In genomic region chr2:168752361-168752760, GRCh38 we compare ENCODE assay signal across 20 cellular contexts. TPM values are rescaled to one million over a fixed set of nuclear protein-coding genes. Genes with fewer than 3 reads are reported as not detected.
A peak's percentile ranks its signal among the peaks of the same experiment; 100 is the strongest.
DNase-seq lines count a peak whose midpoint lies in the region; ATAC-seq and TF ChIP-seq lines count a peak whose summit lies in the region.
"Had no signal": no experiment of that assay in that cellular context is flagged by ENCODE, and none has a peak within 500 bp of the region (broad histone marks: within the 10 kb centered on the region; RNA-seq: fewer than 3 reads in every experiment).

No MANE protein-coding gene starts in this region.

- intact Hi-C loops in CD4-positive, alpha-beta T cell (cut with DNase I, micrococcal nuclease), result loop anchor here (10.0 kb wide), 1 partner anchor 298 kb away; the partner anchor contains the start of gene CERS6 (in 2 of the 2)
- intact Hi-C loops in left ventricle myocardium superior (cut with micrococcal nuclease) (no loop called here), right lobe of liver (cut with DNase I) (loop anchor here in 1 of 2 donors (10.0 kb wide), 1 partner anchor 408 kb away; no protein-coding TSS in a partner anchor)
- intact Hi-C loops in activated T-helper 2 cell treated with anti-CD3 and anti-CD28 coated beads, Interferon-gamma antibody, Interleukin-2, Interleukin-4, amounts not matched to agents 10 μg/mL and 5 μg/mL and 100 μg/mL, durations not matched to agents 14 hours and 24 hours and 36 hours (cut with micrococcal nuclease), result no loop called here

- no peak overlapping the region for H3K4me3 Mint-ChIP-seq in CD4-positive, alpha-beta T cell
- peak overlapping the region in 1 of 3 donors; percentile 65 for H3K4me3 Mint-ChIP-seq in T-cell
- H3K4me3 Mint-ChIP-seq in nephron progenitor cell, result no peak overlapping the region
- H3K4me3 Mint-ChIP-seq in activated T-helper 2 cell treated with anti-CD3 and anti-CD28 coated beads, Interferon-gamma antibody, Interleukin-2, Interleukin-4, amounts not matched to agents 10 μg/mL and 5 μg/mL and 100 μg/mL, durations not matched to agents 14 hours and 24 hours and 36 hours (ENCODE audit: low read depth), result no peak overlapping the region
- H3K4me3 Mint-ChIP-seq: IgD-negative memory B cell had no signal

- no peaks in the 10 kb centered on the region for H3K36me3 ChIP-seq in right lobe of liver

- no peaks in the 10 kb centered on the region for H3K9me3 Mint-ChIP-seq in CD4-positive, alpha-beta T cell
- H3K9me3 Mint-ChIP-seq in T-cell, result no peaks in the 10 kb centered on the region
- no peaks in the 10 kb centered on the region for H3K9me3 Mint-ChIP-seq in nephron progenitor cell
- H3K9me3 Mint-ChIP-seq in activated T-helper 2 cell treated with anti-CD3 and anti-CD28 coated beads, Interferon-gamma antibody, Interleukin-2, Interleukin-4, amounts not matched to agents 10 μg/mL and 5 μg/mL and 100 μg/mL, durations not matched to agents 14 hours and 24 hours and 36 hours, result no peaks in the 10 kb centered on the region
- H3K9me3 Mint-ChIP-seq: CD8-positive, alpha-beta T cell; IgD-negative memory B cell had no signal

- CTCF ChIA-PET in CD4-positive, alpha-beta T cell (lab: Charles Lee), result interaction anchor here (1.1 kb wide), 1 partner anchor 406 kb away, joined by 3 read pairs; no protein-coding TSS in a partner anchor
- CTCF ChIA-PET in T-cell (lab: Charles Lee), result no interaction called here

- no peaks in the 10 kb centered on the region for H3K4me1 ChIP-seq in right lobe of liver
- H3K4me1 ChIP-seq: A549 had no signal

- H3K36me3 Mint-ChIP-seq in CD4-positive, alpha-beta T cell (ENCODE audit: low read depth), result peaks cover 7% of the 10 kb centered on the region
- H3K36me3 Mint-ChIP-seq in T-cell, result peaks cover 9% of the 10 kb centered on the region
- H3K36me3 Mint-ChIP-seq in nephron progenitor cell (ENCODE audit: low read depth), result peaks cover 23% of the 10 kb centered on the region
- peaks cover 3% of the 10 kb centered on the region for H3K36me3 Mint-ChIP-seq in activated T-helper 2 cell treated with anti-CD3 and anti-CD28 coated beads, Interferon-gamma antibody, Interleukin-2, Interleukin-4, amounts not matched to agents 10 μg/mL and 5 μg/mL and 100 μg/mL, durations not matched to agents 14 hours and 24 hours and 36 hours (ENCODE audit: low read depth)

- no peaks in the 10 kb centered on the region for H3K27me3 ChIP-seq in CD4-positive, alpha-beta T cell (ENCODE audit: control insufficient read depth, insufficient read depth, low read length)
- no peaks in the 10 kb centered on the region for H3K27me3 ChIP-seq in right lobe of liver

- H3K4me1 Mint-ChIP-seq in CD4-positive, alpha-beta T cell (ENCODE audit: low read depth), result peaks cover 99% of the 10 kb centered on the region
- H3K4me1 Mint-ChIP-seq in T-cell (peaks cover 90 to 99% (median 93%) of the 10 kb centered on the region in 3 donors), nephron progenitor cell (peaks cover 38% of the 10 kb centered on the region)
- peaks cover 28% of the 10 kb centered on the region for H3K4me1 Mint-ChIP-seq in activated T-helper 2 cell treated with anti-CD3 and anti-CD28 coated beads, Interferon-gamma antibody, Interleukin-2, Interleukin-4, amounts not matched to agents 10 μg/mL and 5 μg/mL and 100 μg/mL, durations not matched to agents 14 hours and 24 hours and 36 hours (ENCODE audit: low read depth)

- H3K9me3 ChIP-seq in CD4-positive, alpha-beta T cell (ENCODE audit: control insufficient read depth, low read length), result no peaks in the 10 kb centered on the region
- no peaks in the 10 kb centered on the region for H3K9me3 ChIP-seq in right lobe of liver
- H3K9me3 ChIP-seq: A549 had no signal

- ATAC-seq in CD4-positive, alpha-beta T cell (ENCODE audit: poor library complexity), result no peak
- ATAC-seq in T-cell (replicated peaks in 1 of 4) (no peak), left ventricle myocardium superior (peak; percentile 82), right lobe of liver (no peak)
- ATAC-seq: A549; CD8-positive, alpha-beta T cell; SK-N-SH treated with all-trans-retinoic acid at 6 μM for 48 hours had no signal

- no peak overlapping the region for H3K27ac ChIP-seq in CD4-positive, alpha-beta T cell (ENCODE audit: low read depth, low read length)
- no peak overlapping the region for H3K27ac ChIP-seq in right lobe of liver
- H3K27ac ChIP-seq: A549, RWPE1 had no signal

- POLR2A ChIA-PET in CD4-positive, alpha-beta T cell (lab: Charles Lee), result no interaction called here
- POLR2A ChIA-PET in T-cell (lab: Charles Lee), result interaction anchor here (0.5 to 0.7 kb wide), 2 partner anchors 387 to 471 kb away, joined by 3 read pairs; no protein-coding TSS in a partner anchor

- H3K27ac Mint-ChIP-seq in CD4-positive, alpha-beta T cell, result peak overlapping the region; percentile 84
- H3K27ac Mint-ChIP-seq in T-cell, result peak overlapping the region; percentile 90 to 96
- peak overlapping the region; percentile 64 for H3K27ac Mint-ChIP-seq in nephron progenitor cell
- H3K27ac Mint-ChIP-seq in activated T-helper 2 cell treated with anti-CD3 and anti-CD28 coated beads, Interferon-gamma antibody, Interleukin-2, Interleukin-4, amounts not matched to agents 10 μg/mL and 5 μg/mL and 100 μg/mL, durations not matched to agents 14 hours and 24 hours and 36 hours, result no peak overlapping the region

- no peaks in the 10 kb centered on the region for H3K27me3 Mint-ChIP-seq in CD4-positive, alpha-beta T cell
- H3K27me3 Mint-ChIP-seq in T-cell (no peaks in the 10 kb centered on the region), nephron progenitor cell (ENCODE audit: low read depth, poor library complexity) (no peaks in the 10 kb centered on the region)
- H3K27me3 Mint-ChIP-seq in activated T-helper 2 cell treated with anti-CD3 and anti-CD28 coated beads, Interferon-gamma antibody, Interleukin-2, Interleukin-4, amounts not matched to agents 10 μg/mL and 5 μg/mL and 100 μg/mL, durations not matched to agents 14 hours and 24 hours and 36 hours (ENCODE audit: low read depth), result no peaks in the 10 kb centered on the region
- H3K27me3 Mint-ChIP-seq: IgD-negative memory B cell had no signal

- no peak for DNase-seq in CD4-positive, alpha-beta T cell
- DNase-seq in T-cell (no peak), left ventricle myocardium superior (peak; percentile 37), nephron progenitor cell (no peak), cerebellum (ENCODE audit: low spot score) (no peak), right lobe of liver (no peak)
- DNase-seq in activated T-helper 2 cell treated with anti-CD3 and anti-CD28 coated beads, Interferon-gamma antibody, Interleukin-2, Interleukin-4, amounts not matched to agents 10 μg/mL and 5 μg/mL and 100 μg/mL, durations not matched to agents 14 hours and 24 hours and 36 hours (ENCODE audit: low spot score), result no peak
- DNase-seq: Calu3; CD8-positive, alpha-beta T cell; NCI-H1105; NCI-H146; NCI-H2029; NCI-H226; NCI-H510A treated with DMSO at 0.1 percent for 48 hours; NCI-H748 treated with DMSO at 0.1 percent for 48 hours had no signal

- WGBS in right lobe of liver (ENCODE audit: insufficient coverage, low coverage, low lambda C conversion rate, missing lambda C conversion rate), result 100% methylated on average over 6 of the region's 8 CpGs

- TF ChIP-seq CTCF in CD4-positive, alpha-beta T cell (IDR thresholded peaks at IDR 0.05), result no peak
- TF ChIP-seq CTCF in nephron progenitor cell (IDR thresholded peaks at IDR 0.05) (no peak), right lobe of liver (IDR thresholded peaks at IDR 0.05) (no peak)

- no peak for TF ChIP-seq POLR2A in right lobe of liver (IDR thresholded peaks at IDR 0.05)

- H3K4me3 ChIP-seq in right lobe of liver, result no peak overlapping the region
- H3K4me3 ChIP-seq: A549 had no signal

RNA-seq across cellular contexts. Expression of gene NOSTRIN, which starts 50.1 kb away (rescaled TPM):
- 1 to 10 TPM in 1 of 2 experiments, under 1 TPM in 1; 0.92 to 1.0 TPM for total RNA-seq in CD4-positive, alpha-beta T cell
- under 1 TPM in 4 of 5 donors, not detected in 1; 0.13 to 0.82 (median 0.45) TPM for total RNA-seq in T-cell
- 11.5 TPM for total RNA-seq in left ventricle myocardium superior
- 8.7 TPM for total RNA-seq in cerebellum
- total RNA-seq in activated T-helper 2 cell treated with anti-CD3 and anti-CD28 coated beads, Interferon-gamma antibody, Interleukin-2, Interleukin-4, amounts not matched to agents 10 μg/mL and 5 μg/mL and 100 μg/mL, durations not matched to agents 14 hours and 24 hours and 36 hours, result not detected in 2 replicates
- 10 to 100 TPM in 1 of 6 experiments, 1 to 10 TPM in 5; 3.6 to 20.9 (median 9.0) TPM for total RNA-seq in right lobe of liver
- total RNA-seq: Daoy had no signal

Comparison
In these comparisons a context has a peak if more than half of its experiments do, and no peak if none do; other contexts are left out.
1. intact Hi-C loops: an anchor here in CD4-positive, alpha-beta T cell (10.0 kb wide); none called in left ventricle myocardium superior and activated T-helper 2 cell treated with anti-CD3 and anti-CD28 coated beads, Interferon-gamma antibody, Interleukin-2, Interleukin-4, amounts not matched to agents 10 μg/mL and 5 μg/mL and 100 μg/mL, durations not matched to agents 14 hours and 24 hours and 36 hours.